Comparison of ENCODE assay signal across 8 cellular contexts in the genomic region with DNA sequence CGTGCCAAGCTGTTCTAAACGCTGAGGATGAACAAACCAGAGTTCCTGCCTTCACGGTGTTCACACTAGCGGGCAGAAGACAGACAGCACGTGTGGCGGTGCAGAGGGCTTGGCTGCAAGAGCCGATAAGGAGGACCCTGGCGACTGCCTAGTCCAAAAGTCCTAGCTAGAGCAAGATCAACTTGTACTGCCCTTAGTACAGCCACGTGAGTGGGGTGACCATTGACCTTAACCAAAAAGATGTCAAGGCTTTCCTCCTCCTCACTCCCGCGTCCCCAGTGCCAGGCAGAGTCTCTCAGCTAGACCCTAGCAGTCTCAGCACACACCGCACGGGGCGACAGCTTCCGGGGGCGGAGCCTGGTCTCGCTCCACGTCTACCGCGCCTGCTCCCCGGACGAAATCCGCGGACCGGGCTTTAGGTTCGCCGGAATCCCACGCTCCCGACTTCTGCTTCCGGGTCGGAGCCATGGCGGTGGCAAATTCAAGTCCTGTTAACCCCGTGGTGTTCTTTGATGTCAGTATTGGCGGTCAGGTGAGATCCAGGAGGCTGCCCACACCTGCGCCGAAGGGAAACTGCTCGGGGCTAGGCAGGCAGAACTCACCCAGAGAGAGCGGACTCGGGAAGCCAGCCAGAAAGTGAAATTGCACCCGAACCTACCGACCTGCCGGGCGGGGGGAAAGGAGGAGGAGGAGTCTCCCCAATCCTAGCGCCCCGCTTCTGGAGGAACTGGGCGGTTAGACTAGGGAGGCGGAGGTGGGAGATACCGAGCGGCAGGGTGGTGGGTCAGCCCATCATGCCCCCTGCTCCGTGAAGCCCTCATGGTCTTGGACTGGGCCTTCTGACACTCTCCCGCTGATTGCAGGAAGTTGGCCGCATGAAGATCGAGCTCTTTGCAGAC. TPM values are rescaled to one million over a fixed set of nuclear protein-coding genes. Genes with fewer than 3 reads are reported as not detected.
A peak's percentile ranks its signal among the peaks of the same experiment; 100 is the strongest.
DNase-seq lines count a peak whose midpoint lies in the region; ATAC-seq lines count a peak whose summit lies in the region.

A gene (plus strand): TSS at position 443 of the 899 bp plus-strand sequence. CDS start 24 bp downstream, at position 467.

- H3K27ac ChIP-seq in effector memory CD4-positive, alpha-beta T cell (ENCODE audit: insufficient read depth, low read length, poor library complexity, severe bottlenecking) = peak within 1 kb of the TSS; percentile 74

- H3K27me3 ChIP-seq in effector memory CD4-positive, alpha-beta T cell (replicated peaks; ENCODE audit: control insufficient read depth, insufficient read depth, low read length, poor library complexity, severe bottlenecking) = no peaks in the 10 kb centered on the region

- POLR2A ChIA-PET in activated CD8-positive, alpha-beta memory T cell treated with anti-CD3 and anti-CD28 coated beads for 36 hours (lab: Charles Lee) = interaction anchor here (1.1 to 1.9 kb wide), 2 partner anchors 25 to 109 kb away, joined by 5 to 16 read pairs; a partner anchor contains a TSS

- no peaks in the 10 kb centered on the region for H3K9me3 ChIP-seq in effector memory CD4-positive, alpha-beta T cell (ENCODE audit: control insufficient read depth, low read length)

- peak; percentile 87 for ATAC-seq in GM19468 (IDR thresholded peaks at IDR 0.05; ENCODE audit: extremely low read depth, unreplicated experiment)

- no peaks in the 10 kb centered on the region for H3K36me3 ChIP-seq in effector memory CD4-positive, alpha-beta T cell (ENCODE audit: control insufficient read depth, insufficient read depth, low read length)

- DNase-seq in COLO829 (ENCODE audit: low spot score) (peak; percentile 84), HT-29 (ENCODE audit: low spot score) (peak; percentile 96), NOMO-1 (lab: John Stamatoyannopoulos, UW; ENCODE audit: unreplicated experiment in 2 of 2) (peak; percentile 90 to 93), lung microvascular endothelial cell (ENCODE audit: low read depth in 2 of 2) (peak; percentile 92 to 93)
- DNase-seq in effector memory CD4-positive, alpha-beta T cell = peak; percentile 85 to 92 (median 90)
- DNase-seq in stimulated activated CD4-positive, alpha-beta T cell treated with anti-CD3 and anti-CD28 coated beads, TNF-alpha, amount 100 ng/mL, for 48 hours (ENCODE audit: low read depth in 3 of 3) = peak; percentile 91 to 93 (median 93)

- CTCF ChIA-PET in activated CD8-positive, alpha-beta memory T cell treated with anti-CD3 and anti-CD28 coated beads for 36 hours (lab: Charles Lee) = interaction anchor here (1.1 to 2.0 kb wide), 3 partner anchors 21 to 25 kb away, joined by 3 to 5 read pairs (median 5); a partner anchor contains a TSS

- H3K4me3 ChIP-seq in effector memory CD4-positive, alpha-beta T cell (ENCODE audit: insufficient read depth, low read depth, low read length, poor library complexity, severe bottlenecking) = peak within 1 kb of the TSS; percentile 64

- H3K4me1 ChIP-seq in effector memory CD4-positive, alpha-beta T cell (ENCODE audit: control insufficient read depth, insufficient read depth, low read length, poor library complexity, severe bottlenecking) = peaks cover 18% of the 10 kb centered on the region

RNA-seq across cellular contexts. Expression of the gene that starts here (rescaled TPM):
- 61.2 and 61.7 TPM in 2 replicates for total RNA-seq in HT-29 (2014; rRNA removed; shearing (Covaris generic))
- 100 to 1,000 TPM; 109 to 120 TPM for total RNA-seq in activated CD8-positive, alpha-beta memory T cell treated with anti-CD3 and anti-CD28 coated beads for 36 hours
- total RNA-seq in lung microvascular endothelial cell = 12.3 and 22.4 TPM in 2 replicates

Comparison
In these comparisons a context has a peak if more than half of its experiments do, and no peak if none do; other contexts are left out.
1. Peak in every context shown above with its lines: DNase-seq, ATAC-seq, H3K4me3 ChIP-seq and H3K27ac ChIP-seq.